ENCODE assay signal across 1 cellular context in genomic region chr14:20714593-20715250, GRCh38.
TF ChIP-seq lines count a peak whose summit lies in the region.

No MANE protein-coding gene starts in this region.

TF ChIP-seq in HepG2, 621 proteins besides CTCF, POLR2A, EP300 and RAD21:
- TF ChIP-seq HIVEP1 (CRISPR knock-in tag; IDR thresholded peaks at IDR 0.05) (no peak), EHMT2 (IDR thresholded peaks at IDR 0.05; ENCODE audit: borderline replicate concordance, low read depth, low read length) (no peak), AKNA (CRISPR knock-in tag; IDR thresholded peaks at IDR 0.05; ENCODE audit: borderline replicate concordance) (no peak), MAX (IDR thresholded peaks at IDR 0.05) (no peak), CAMTA2 (CRISPR knock-in tag; IDR thresholded peaks at IDR 0.05; ENCODE audit: borderline replicate concordance) (no peak), FOXO1 (CRISPR knock-in tag; IDR thresholded peaks at IDR 0.05) (no peak), NR2C2 (CRISPR knock-in tag; IDR thresholded peaks at IDR 0.05; ENCODE audit: borderline replicate concordance) (no peak), TIGD3 (CRISPR knock-in tag; IDR thresholded peaks at IDR 0.05; ENCODE audit: borderline replicate concordance) (no peak)
